Comparison of ENCODE assay signal across 25 cellular contexts in genomic region chr20:9066196-9066595, GRCh38. TPM values are rescaled to one million over a fixed set of nuclear protein-coding genes. Genes with fewer than 3 reads are reported as not detected.
DNase-seq lines count a peak whose midpoint lies in the region; ATAC-seq and TF ChIP-seq lines count a peak whose summit lies in the region.
"Had no signal": no experiment of that assay in that cellular context is flagged by ENCODE, and none has a peak within 500 bp of the region (broad histone marks: within the 10 kb centered on the region; RNA-seq: fewer than 3 reads in every experiment).

No MANE protein-coding gene starts in this region.

- 90 to 93% (median 92%) methylated on average over 3 of the region's 3 CpGs for WGBS in ovary, 3 donors

- DNase-seq in AG08395 (ENCODE audit: low spot score): peak; percentile 7
- peak; percentile 33 for DNase-seq in NCI-H1694 treated with DMSO at 0.1 percent for 48 hours (lab: John Stamatoyannopoulos, UW)
- peak; percentile 54 for DNase-seq in fibroblast of mammary gland (ENCODE audit: low read depth)
- no peak for DNase-seq in neural crest cell (ENCODE audit: low read depth, low spot score)
- no peak for DNase-seq in CD4-positive, alpha-beta memory T cell
- DNase-seq in HPDE6-E6E7 (ENCODE audit: extremely low spot score): no peak
- DNase-seq in ovary: no peak
- DNase-seq: activated CD8-positive, alpha-beta T cell treated with anti-CD3 and anti-CD28 coated beads for 36 hours; activated naive CD4-positive, alpha-beta T cell; activated T-cell treated with anti-CD3 and anti-CD28 coated beads, Interleukin-2, amount 50 U/mL, for 1 hour; KBM-7; MV-4-11; NCI-H187; NK-92 treated with Interleukin-12 subunit alpha and Interleukin-12 subunit beta, amount 100 ng/mL, for 24 hours; RPMI8226; stimulated activated CD4-positive, alpha-beta T cell treated with anti-CD3 and anti-CD28 coated beads, Interleukin-12 subunit alpha, Interleukin-12 subunit beta, amount 100 ng/mL, for 4 hours had no signal

- H3K36me3 ChIP-seq in CD4-positive, alpha-beta memory T cell (ENCODE audit: insufficient read depth, low read length): no peaks in the 10 kb centered on the region
- no peaks in the 10 kb centered on the region for H3K36me3 ChIP-seq in ovary
- H3K36me3 ChIP-seq: cardiac muscle cell, gastroesophageal sphincter had no signal

- intact Hi-C loops in CD4-positive, alpha-beta memory T cell (cut with micrococcal nuclease): no loop called here
- intact Hi-C loops in ovary (cut with DNase I): loop anchor here in 1 of 4 donors (10.0 kb wide), 1 partner anchor 211 kb away; no protein-coding TSS in a partner anchor

- POLR2A ChIA-PET in CD4-positive, alpha-beta memory T cell (lab: Charles Lee; ENCODE audit: partially characterized antibody): no interaction called here

- no peak overlapping the region for H3K27ac Mint-ChIP-seq in neural crest cell (ENCODE audit: unreplicated experiment)
- H3K27ac Mint-ChIP-seq in CD4-positive, alpha-beta memory T cell: no peak overlapping the region
- H3K27ac Mint-ChIP-seq: activated CD8-positive, alpha-beta T cell treated with anti-CD3 and anti-CD28 coated beads for 36 hours; GM23338; T-helper 2 cell treated with Interferon-gamma antibody and Interleukin-4, amounts not matched to agents 5 μg/mL and 100 μg/mL, for 36 hours had no signal

- no peaks in the 10 kb centered on the region for H3K36me3 Mint-ChIP-seq in neural crest cell (ENCODE audit: low read depth)
- no peaks in the 10 kb centered on the region for H3K36me3 Mint-ChIP-seq in CD4-positive, alpha-beta memory T cell

- peak overlapping the region; percentile 77 for H3K4me3 Mint-ChIP-seq in neural crest cell
- H3K4me3 Mint-ChIP-seq in CD4-positive, alpha-beta memory T cell: no peak overlapping the region
- H3K4me3 Mint-ChIP-seq: activated CD8-positive, alpha-beta T cell treated with anti-CD3 and anti-CD28 coated beads for 36 hours; GM23338; T-helper 2 cell treated with Interferon-gamma antibody and Interleukin-4, amounts not matched to agents 5 μg/mL and 100 μg/mL, for 36 hours had no signal

- H3K4me1 ChIP-seq in CD4-positive, alpha-beta memory T cell (ENCODE audit: insufficient read depth, low read length): no peaks in the 10 kb centered on the region
- peaks cover 2% of the 10 kb centered on the region for H3K4me1 ChIP-seq in ovary (ENCODE audit: insufficient read depth)

- no peak for ATAC-seq in HG03571 (IDR thresholded peaks at IDR 0.05; ENCODE audit: unreplicated experiment)
- ATAC-seq: activated CD8-positive, alpha-beta T cell treated with anti-CD3 and anti-CD28 coated beads for 36 hours; gastroesophageal sphincter; GM23338; left lobe of liver; SK-N-SH treated with all-trans-retinoic acid at 6 μM for 48 hours had no signal

- no peaks in the 10 kb centered on the region for H3K9me3 Mint-ChIP-seq in neural crest cell
- H3K9me3 Mint-ChIP-seq in CD4-positive, alpha-beta memory T cell: peaks cover 3 to 22% (median 6%) of the 10 kb centered on the region in 8 donors

- H3K9me3 ChIP-seq in CD4-positive, alpha-beta memory T cell (ENCODE audit: control insufficient read depth in 1 of 2, low read length in 2 of 2): no peaks in the 10 kb centered on the region
- H3K9me3 ChIP-seq in ovary: no peaks in the 10 kb centered on the region
- H3K9me3 ChIP-seq: gastroesophageal sphincter had no signal

- no peak for TF ChIP-seq EP300 in ovary (IDR thresholded peaks at IDR 0.05)

- no peak for TF ChIP-seq CTCF in fibroblast of mammary gland (conservative IDR thresholded peaks at IDR 0.05; ENCODE audit: control insufficient read depth, insufficient read depth, low read depth, low read length)
- no peak for TF ChIP-seq CTCF in neural crest cell (conservative IDR thresholded peaks at IDR 0.05)
- TF ChIP-seq CTCF in ovary (IDR thresholded peaks at IDR 0.05): no peak

- H3K4me3 ChIP-seq in fibroblast of mammary gland (ENCODE audit: control insufficient read depth, low read depth, low read length) (no peak overlapping the region), ovary (no peak overlapping the region)
- no peak overlapping the region for H3K4me3 ChIP-seq in CD4-positive, alpha-beta memory T cell (ENCODE audit: low read length in 2 of 2)
- H3K4me3 ChIP-seq: cardiac muscle cell, gastroesophageal sphincter, GM23338 had no signal

- H3K27me3 Mint-ChIP-seq in neural crest cell (ENCODE audit: low read depth): no peaks in the 10 kb centered on the region
- peaks cover 7 to 12% of the 10 kb centered on the region in 2 donors for H3K27me3 Mint-ChIP-seq in CD4-positive, alpha-beta memory T cell

- H3K4me1 Mint-ChIP-seq in neural crest cell: peaks cover 34% of the 10 kb centered on the region
- H3K4me1 Mint-ChIP-seq in CD4-positive, alpha-beta memory T cell: peaks cover 1 to 5% (median 3%) of the 10 kb centered on the region in 4 donors

- H3K27ac ChIP-seq in CD4-positive, alpha-beta memory T cell (ENCODE audit: low read depth, low read length): no peak overlapping the region
- no peak overlapping the region for H3K27ac ChIP-seq in ovary
- H3K27ac ChIP-seq: C4-2B, cardiac muscle cell, epithelial cell of prostate had no signal

- H3K27me3 ChIP-seq in CD4-positive, alpha-beta memory T cell (ENCODE audit: insufficient read depth, low read length): no peaks in the 10 kb centered on the region
- H3K27me3 ChIP-seq in ovary: no peaks in the 10 kb centered on the region
- H3K27me3 ChIP-seq: cardiac muscle cell, gastroesophageal sphincter had no signal

- no peak for TF ChIP-seq POLR2A in ovary (IDR thresholded peaks at IDR 0.05)

- CTCF ChIA-PET in CD4-positive, alpha-beta memory T cell (lab: Charles Lee; ENCODE audit: partially characterized antibody): no interaction called here

RNA-seq across cellular contexts. Expression of gene PLCB4, which starts 2.7 kb away (rescaled TPM):
- total RNA-seq in neural crest cell (51.4 and 53.3 TPM in 2 replicates), ovary (10 to 100 TPM in 2 of 7 donors, 1 to 10 TPM in 5; 2.8 to 11.8 (median 5.6) TPM)
- total RNA-seq in CD4-positive, alpha-beta memory T cell: not detected
- not detected for polyA plus RNA-seq in CD4-positive, alpha-beta memory T cell
- 10 to 100 TPM in 1 of 2 donors, 1 to 10 TPM in 1; 4.6 to 10.7 TPM for polyA plus RNA-seq in ovary
- total RNA-seq: activated CD8-positive, alpha-beta T cell treated with anti-CD3 and anti-CD28 coated beads for 36 hours had no signal

Comparison
In these comparisons a context has a peak if more than half of its experiments do, and no peak if none do; other contexts are left out.
1. DNase-seq: peak in AG08395 (single experiment), NCI-H1694 treated with DMSO at 0.1 percent for 48 hours (single experiment) and fibroblast of mammary gland (single experiment); none in neural crest cell (single experiment), CD4-positive, alpha-beta memory T cell (0 of 5), HPDE6-E6E7 (single experiment) and ovary (0 of 5).